20 cellular contexts compared by ENCODE assay signal in the genomic region with DNA sequence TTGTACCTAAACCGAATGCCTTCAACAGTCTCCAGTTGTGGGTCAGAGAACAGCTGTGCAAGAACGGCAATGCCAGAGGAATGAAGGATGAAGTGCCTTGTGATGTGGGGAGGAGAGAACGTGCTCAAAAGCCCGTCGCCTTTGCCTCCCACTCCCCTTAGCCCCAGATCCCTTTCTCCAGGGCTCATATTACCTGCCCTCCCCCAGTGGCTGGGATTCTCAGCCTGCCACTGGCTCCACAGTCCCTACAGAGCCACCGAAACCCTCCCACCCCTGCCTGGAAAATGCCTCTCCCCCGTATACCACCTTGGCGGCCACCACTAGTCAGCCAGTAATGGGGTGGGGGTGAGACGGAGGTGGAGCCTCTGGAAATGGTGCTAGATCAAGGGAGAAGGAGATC.
DNase-seq lines count a peak whose midpoint lies in the region; ATAC-seq and TF ChIP-seq lines count a peak whose summit lies in the region.
"Had no signal": no experiment of that assay in that cellular context is flagged by ENCODE, and none has a peak within 500 bp of the region (broad histone marks: within the 10 kb centered on the region; RNA-seq: fewer than 3 reads in every experiment).

No MANE protein-coding gene starts in this region.

- no peak for ATAC-seq in upper lobe of right lung
- ATAC-seq: A549 had no signal

- WGBS in hepatocyte (ENCODE audit: low lambda C conversion rate, missing lambda C conversion rate): 60% methylated on average over 9 of the region's 9 CpGs

- no peaks in the 10 kb centered on the region for H3K27me3 ChIP-seq in breast epithelium
- H3K27me3 ChIP-seq in hepatocyte: no peaks in the 10 kb centered on the region
- no peaks in the 10 kb centered on the region for H3K27me3 ChIP-seq in upper lobe of right lung

- POLR2A ChIA-PET in MCF 10A (lab: Yijun Ruan, JAX): interaction anchor here (0.6 kb wide), 1 partner anchor 9 kb away, joined by 3 read pairs; no protein-coding TSS in a partner anchor

- no peak for TF ChIP-seq POLR2A in breast epithelium (IDR thresholded peaks at IDR 0.05)

- intact Hi-C loops in breast epithelium (cut with DNase I; ENCODE audit: low total_unique reads) (no loop called here), MCF 10A (cut with micrococcal nuclease) (no loop called here), upper lobe of right lung (cut with DNase I) (no loop called here)

- H3K36me3 Mint-ChIP-seq in MCF 10A (ENCODE audit: insufficient read depth, unreplicated experiment) (no peaks in the 10 kb centered on the region), nephron progenitor cell (ENCODE audit: low read depth) (no peaks in the 10 kb centered on the region)
- H3K36me3 Mint-ChIP-seq: activated naive CD4-positive, alpha-beta T cell treated with anti-CD3 and anti-CD28 coated beads, Interleukin-2, amount 10 ng/mL, durations not matched to agents 7 days and 5 days; memory B cell had no signal

- H3K27me3 Mint-ChIP-seq in MCF 10A (ENCODE audit: insufficient read depth, unreplicated experiment): no peaks in the 10 kb centered on the region
- H3K27me3 Mint-ChIP-seq in nephron progenitor cell (ENCODE audit: low read depth, poor library complexity): no peaks in the 10 kb centered on the region
- H3K27me3 Mint-ChIP-seq: memory B cell had no signal

- H3K9me3 ChIP-seq in breast epithelium (no peaks in the 10 kb centered on the region), hepatocyte (ENCODE audit: low read depth) (no peaks in the 10 kb centered on the region), upper lobe of right lung (no peaks in the 10 kb centered on the region)
- H3K9me3 ChIP-seq: A549, SK-N-SH had no signal

- CTCF ChIA-PET in MCF 10A (lab: Yijun Ruan, JAX): no interaction called here

- no peaks in the 10 kb centered on the region for H3K79me2 ChIP-seq in hepatocyte

- peaks cover 14 to 44% of the 10 kb centered on the region in 2 donors for H3K4me1 ChIP-seq in breast epithelium
- H3K4me1 ChIP-seq in hepatocyte (ENCODE audit: insufficient read depth): peaks cover 68% of the 10 kb centered on the region
- H3K4me1 ChIP-seq in upper lobe of right lung: peaks cover 38% of the 10 kb centered on the region

- TF ChIP-seq CTCF in breast epithelium (IDR thresholded peaks at IDR 0.05) (no peak), MCF 10A (IDR thresholded peaks at IDR 0.05; ENCODE audit: unreplicated experiment) (no peak), hepatocyte (IDR thresholded peaks at IDR 0.05; ENCODE audit: poor library complexity) (no peak), nephron progenitor cell (IDR thresholded peaks at IDR 0.05) (no peak), upper lobe of right lung (IDR thresholded peaks at IDR 0.05) (no peak)

- no peak overlapping the region for H3K4me3 Mint-ChIP-seq in MCF 10A (ENCODE audit: unreplicated experiment)
- no peak overlapping the region for H3K4me3 Mint-ChIP-seq in nephron progenitor cell
- H3K4me3 Mint-ChIP-seq: activated naive CD4-positive, alpha-beta T cell treated with anti-CD3 and anti-CD28 coated beads, Interleukin-2, amount 10 ng/mL, durations not matched to agents 7 days and 5 days; memory B cell had no signal

- H3K9me3 Mint-ChIP-seq in MCF 10A (ENCODE audit: unreplicated experiment) (no peaks in the 10 kb centered on the region), nephron progenitor cell (no peaks in the 10 kb centered on the region)
- H3K9me3 Mint-ChIP-seq: activated naive CD4-positive, alpha-beta T cell treated with anti-CD3 and anti-CD28 coated beads, Interleukin-2, amount 10 ng/mL, durations not matched to agents 7 days and 5 days; memory B cell had no signal

- DNase-seq in breast epithelium (ENCODE audit: low spot score in 2 of 2) (peak in 1 of 2 donors; percentile 17), MCF 10A (ENCODE audit: unreplicated experiment) (no peak), hepatocyte (ENCODE audit: low spot score) (no peak), nephron progenitor cell (peak; percentile 58), upper lobe of right lung (peak; percentile 21), OCI-M2 (lab: John Stamatoyannopoulos, UW; ENCODE audit: unreplicated experiment) (no peak), NOMO-1 treated with DMSO at 0.1 percent for 48 hours (lab: John Stamatoyannopoulos, UW; ENCODE audit: unreplicated experiment) (no peak)
- no peak for DNase-seq in stimulated activated naive CD4-positive, alpha-beta T cell (lab: John Stamatoyannopoulos, UW)
- DNase-seq: activated CD4-positive, alpha-beta T cell treated with anti-CD3 and anti-CD28 coated beads, Interleukin-2, amount 50 U/mL, for 1 hour; activated naive CD4-positive, alpha-beta T cell treated with anti-CD3 and anti-CD28 coated beads, Interleukin-2, amount 10 ng/mL, durations not matched to agents 7 days and 5 days; activated T-cell treated with anti-CD3 and anti-CD28 coated beads, Interleukin-2, amount 50 U/mL, for 1 hour; cortex of kidney; Karpas-422; NCI-H1105 treated with DMSO at 0.1 percent for 48 hours; NCI-H69 had no signal

- BruUV-seq in MCF 10A (replicated peaks; lab: Mats Ljungman, UMichigan): no TSS peak

- H4K20me1 ChIP-seq in hepatocyte (ENCODE audit: insufficient read depth, poor library complexity, severe bottlenecking): no peaks in the 10 kb centered on the region

- H3K4me3 ChIP-seq in breast epithelium (no peak overlapping the region), hepatocyte (no peak overlapping the region), upper lobe of right lung (no peak overlapping the region)
- H3K4me3 ChIP-seq: A549, PC-9 had no signal

- H3K4me2 ChIP-seq in hepatocyte: no peak overlapping the region
- H3K4me2 ChIP-seq: A549, PC-9, SK-N-SH had no signal

- H3K36me3 ChIP-seq in breast epithelium: no peaks in the 10 kb centered on the region
- H3K36me3 ChIP-seq in hepatocyte (replicated peaks; ENCODE audit: insufficient read depth, low read depth): no peaks in the 10 kb centered on the region
- H3K36me3 ChIP-seq in upper lobe of right lung: no peaks in the 10 kb centered on the region

- H3K4me1 Mint-ChIP-seq in MCF 10A (ENCODE audit: insufficient read depth, unreplicated experiment): peaks cover 7% of the 10 kb centered on the region
- H3K4me1 Mint-ChIP-seq in nephron progenitor cell: peaks cover 31% of the 10 kb centered on the region
- H3K4me1 Mint-ChIP-seq: activated naive CD4-positive, alpha-beta T cell treated with anti-CD3 and anti-CD28 coated beads, Interleukin-2, amount 10 ng/mL, durations not matched to agents 7 days and 5 days had no signal

- H3K27ac ChIP-seq in breast epithelium: peak overlapping the region; percentile 92 to 95
- H3K27ac ChIP-seq in hepatocyte: peak overlapping the region; percentile 91
- peak overlapping the region; percentile 32 for H3K27ac ChIP-seq in upper lobe of right lung
- H3K27ac ChIP-seq: epithelial cell of prostate, PC-9 had no signal

- H3K9me2 ChIP-seq in hepatocyte (replicated peaks; ENCODE audit: insufficient read depth): no peaks in the 10 kb centered on the region
- H3K9me2 ChIP-seq: SK-N-SH had no signal

- H2AFZ ChIP-seq in hepatocyte: no peak overlapping the region
- H2AFZ ChIP-seq: PC-9 had no signal

- H3K27ac Mint-ChIP-seq in MCF 10A (ENCODE audit: low read depth, unreplicated experiment): no peak overlapping the region
- peak overlapping the region; percentile 95 for H3K27ac Mint-ChIP-seq in nephron progenitor cell
- H3K27ac Mint-ChIP-seq: activated naive CD4-positive, alpha-beta T cell treated with anti-CD3 and anti-CD28 coated beads, Interleukin-2, amount 10 ng/mL, durations not matched to agents 7 days and 5 days had no signal

Comparison
In these comparisons a context has a peak if more than half of its experiments do, and no peak if none do; other contexts are left out.
1. DNase-seq: peak in nephron progenitor cell (single experiment) and upper lobe of right lung (single experiment); none in MCF 10A (single experiment), hepatocyte (single experiment), OCI-M2 (single experiment), stimulated activated naive CD4-positive, alpha-beta T cell (0 of 6) and NOMO-1 treated with DMSO at 0.1 percent for 48 hours (single experiment).
2. H3K27ac ChIP-seq: peak in every context shown above with its lines; median percentile 94 in breast epithelium; 91 in hepatocyte; 32 in upper lobe of right lung.